In the genomic region with DNA sequence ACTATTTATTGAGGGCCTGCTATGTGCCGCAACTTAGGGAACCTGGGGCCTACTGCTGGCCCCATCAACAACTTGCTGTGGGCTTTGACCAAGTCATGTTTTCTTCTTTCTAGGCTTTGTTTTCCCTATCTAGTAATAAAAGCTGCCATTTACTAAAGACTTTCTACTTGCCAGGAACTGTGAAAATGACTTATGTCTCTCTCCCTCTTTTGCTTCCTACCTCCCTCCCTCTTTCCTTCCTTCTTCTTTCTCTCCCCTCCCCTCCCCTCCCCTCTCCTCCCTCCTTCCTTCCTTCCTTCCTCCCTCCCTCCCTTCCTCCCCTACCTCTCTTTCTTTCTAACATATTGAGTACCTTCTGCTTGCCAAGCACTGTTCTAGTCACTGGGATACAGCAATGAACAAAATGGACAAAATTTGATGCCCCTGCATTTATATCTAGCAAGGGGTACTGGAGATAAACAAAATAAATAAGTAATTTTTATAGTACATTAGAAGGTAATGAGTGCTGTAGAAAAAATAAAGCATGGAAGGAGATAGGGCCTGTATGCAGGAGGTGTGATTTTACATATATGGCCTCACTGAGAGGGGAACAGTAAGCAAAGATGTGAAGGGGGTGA, we compare ENCODE assay signal across 22 cellular contexts.
DNase-seq lines count a peak whose midpoint lies in the region; ATAC-seq, FAIRE-seq and TF ChIP-seq lines count a peak whose summit lies in the region.
"Had no signal": no experiment of that assay in that cellular context is flagged by ENCODE, and none has a peak within 500 bp of the region (broad histone marks: within the 10 kb centered on the region; RNA-seq: fewer than 3 reads in every experiment).

No MANE protein-coding gene starts in this region.

- H3K4me1 ChIP-seq in HepG2 (ENCODE audit: insufficient read depth, low read length): no peaks in the 10 kb centered on the region; the same call in 1 of the 2 replicates
- no peaks in the 10 kb centered on the region for H3K4me1 ChIP-seq in right lobe of liver
- H3K4me1 ChIP-seq in kidney (ENCODE audit: control insufficient read depth in 1 of 2, insufficient read depth in 1 of 2, low read depth in 1 of 2, low read length in 2 of 2): no peaks in the 10 kb centered on the region
- H3K4me1 ChIP-seq in thyroid gland: peaks cover 16 to 26% of the 10 kb centered on the region in 2 donors
- H3K4me1 ChIP-seq: BLaER1, Caco-2 had no signal

- ATAC-seq in HepG2 (no peak), right lobe of liver (no peak)
- ATAC-seq: CD8-positive, alpha-beta T cell had no signal

- H3K4me2 ChIP-seq in HepG2 (ENCODE audit: low read depth, low read length): no peak overlapping the region
- H3K4me2 ChIP-seq: BLaER1 had no signal

- CTCF ChIA-PET in HepG2 (lab: Yijun Ruan, JAX; ENCODE audit: low intra/inter-chr PET ratio, low total read pairs): no interaction called here

- H3K36me3 ChIP-seq in HepG2 (replicated peaks in 1 of 2; ENCODE audit: control insufficient read depth in 1 of 2, insufficient read depth in 2 of 2, low read length in 2 of 2) (no peaks in the 10 kb centered on the region), right lobe of liver (no peaks in the 10 kb centered on the region), kidney (ENCODE audit: control insufficient read depth in 1 of 2, insufficient read depth in 2 of 2, low read length in 2 of 2) (no peaks in the 10 kb centered on the region), thyroid gland (no peaks in the 10 kb centered on the region)
- H3K36me3 ChIP-seq: BLaER1 had no signal

- H3K27ac ChIP-seq in HepG2 (ENCODE audit: extremely low read length, insufficient read depth, low read length): no peak overlapping the region
- H3K27ac ChIP-seq in right lobe of liver: no peak overlapping the region
- peak overlapping the region; percentile 18 to 39 for H3K27ac ChIP-seq in kidney (ENCODE audit: low read depth in 2 of 2, low read length in 2 of 2)
- peak overlapping the region in 2 of 3 donors; percentile 34 to 74 for H3K27ac ChIP-seq in thyroid gland
- H3K27ac ChIP-seq: 22Rv1, BLaER1, C4-2B, GM23248 had no signal

- intact Hi-C loops in HepG2 (cut with micrococcal nuclease; ENCODE audit: unreplicated experiment): no loop called here
- intact Hi-C loops in right lobe of liver (cut with DNase I): no loop called here
- intact Hi-C loops in kidney (cut with DNase I): no loop called here
- intact Hi-C loops in thyroid gland (cut with DNase I): no loop called here

- in situ Hi-C loops in HepG2 (cut with HindIII; ENCODE audit: extremely low pct_ligation_motif_present, low pct_unique_long_range_greater_than_20kb): no loop called here

- no peak overlapping the region for H3K9ac ChIP-seq in HepG2 (ENCODE audit: insufficient read depth, low read depth, low read length)
- no peak overlapping the region for H3K9ac ChIP-seq in kidney (ENCODE audit: low read length in 2 of 2)
- H3K9ac ChIP-seq: BLaER1, GM23248 had no signal

- no peak overlapping the region for H3K4me3 ChIP-seq in HepG2 (replicated peaks in 1 of 3; ENCODE audit: insufficient read depth in 1 of 3, low read depth in 2 of 3, low read length in 3 of 3)
- H3K4me3 ChIP-seq in right lobe of liver: no peak overlapping the region
- no peak overlapping the region for H3K4me3 ChIP-seq in kidney (ENCODE audit: low read length in 2 of 2)
- no peak overlapping the region for H3K4me3 ChIP-seq in thyroid gland (replicated peaks in 1 of 3)
- H3K4me3 ChIP-seq: BLaER1, GM12878, GM23248 had no signal

- H3K27me3 ChIP-seq in HepG2 (ENCODE audit: control insufficient read depth in 1 of 2, insufficient read depth in 2 of 2, low read length in 2 of 2) (peaks cover 0 to 1% of the 10 kb centered on the region in 2 experiments; a peak in 2 of 5 replicates), right lobe of liver (no peaks in the 10 kb centered on the region), thyroid gland (no peaks in the 10 kb centered on the region)
- H3K27me3 ChIP-seq: BLaER1 had no signal

- DNase-seq in HepG2 (ENCODE audit: low spot score): no peak
- DNase-seq in right lobe of liver: no peak
- no peak for DNase-seq in kidney
- no peak for DNase-seq in thyroid gland
- DNase-seq in DMS79 treated with DMSO at 0.1 percent for 48 hours (lab: John Stamatoyannopoulos, UW): no peak
- no peak for DNase-seq in LoVo (ENCODE audit: low spot score)
- DNase-seq: Caco-2; CD4-positive, CD25-positive, alpha-beta regulatory T cell; CD8-positive, alpha-beta T cell; DMS153; EL; GDM1; GM23248; H7; HCEC 1CT had no signal

- TF ChIP-seq RAD21 in HepG2 (CRISPR knock-in tag; IDR thresholded peaks at IDR 0.05): no peak

- POLR2A ChIA-PET in HepG2 (lab: Yijun Ruan, JAX): no interaction called here

- TF ChIP-seq EP300 in HepG2 (IDR thresholded peaks at IDR 0.05; ENCODE audit: low read depth in 2 of 2, low read length in 2 of 2) (no peak), HepG2 (CRISPR knock-in tag; IDR thresholded peaks at IDR 0.05; ENCODE audit: borderline replicate concordance) (no peak)

- FAIRE-seq in HepG2 (lab: Jason Lieb, UNC) (no peak), kidney (lab: Jason Lieb, UNC) (no peak)
- FAIRE-seq: A204.1, GM12878, GM19239, H1 had no signal

- no peaks in the 10 kb centered on the region for H3K79me2 ChIP-seq in HepG2 (ENCODE audit: insufficient read depth, low read length)

- H2AFZ ChIP-seq in HepG2 (ENCODE audit: low read length): no peak overlapping the region
- H2AFZ ChIP-seq: GM23248 had no signal

- TF ChIP-seq POLR2A in HepG2 (IDR thresholded peaks at IDR 0.05; ENCODE audit: insufficient read depth in 1 of 2, low read depth in 2 of 2, low read length in 2 of 2) (no peak), right lobe of liver (IDR thresholded peaks at IDR 0.05) (no peak), thyroid gland (IDR thresholded peaks at IDR 0.05) (no peak)

- WGBS in HepG2 (ENCODE audit: low lambda C conversion rate): 71% methylated on average over 1 of the region's 1 CpG
- 100% methylated on average over 1 of the region's 1 CpG for WGBS in right lobe of liver (ENCODE audit: insufficient coverage, low coverage, low lambda C conversion rate, missing lambda C conversion rate)
- 97 to 98% methylated on average over 1 of the region's 1 CpG for WGBS in thyroid gland, 2 donors

- BruUV-seq in HepG2 (replicated peaks; lab: Mats Ljungman, UMichigan): no TSS peak

- TF ChIP-seq CTCF in HepG2 (CRISPR knock-in tag; IDR thresholded peaks at IDR 0.05) (no peak), right lobe of liver (IDR thresholded peaks at IDR 0.05) (no peak), kidney (IDR thresholded peaks at IDR 0.05; ENCODE audit: borderline replicate concordance, extremely low read depth, insufficient read depth) (no peak), thyroid gland (IDR thresholded peaks at IDR 0.05) (no peak)

- no peaks in the 10 kb centered on the region for H3K9me3 ChIP-seq in HepG2 (ENCODE audit: low read length)
- no peaks in the 10 kb centered on the region for H3K9me3 ChIP-seq in right lobe of liver
- H3K9me3 ChIP-seq in kidney (ENCODE audit: control insufficient read depth in 1 of 2, low read length in 2 of 2): peaks cover 0 to 6% of the 10 kb centered on the region in 2 donors
- H3K9me3 ChIP-seq in thyroid gland: no peaks in the 10 kb centered on the region
- H3K9me3 ChIP-seq: Caco-2 had no signal

- H4K20me1 ChIP-seq in HepG2 (ENCODE audit: insufficient read depth, low read length): no peaks in the 10 kb centered on the region
- H4K20me1 ChIP-seq: BLaER1 had no signal

TF ChIP-seq in HepG2, 621 proteins besides CTCF, POLR2A, EP300 and RAD21 (continues in another document):
- TF ChIP-seq PCBP1 (IDR thresholded peaks at IDR 0.05; ENCODE audit: borderline replicate concordance, low read depth, low read length) (0 out of 2 replicates have a peak, but pooled peaks have one; percentile 54), KDM4B (CRISPR knock-in tag; IDR thresholded peaks at IDR 0.05) (no peak), HNF1A (IDR thresholded peaks at IDR 0.05; ENCODE audit: low read depth) (no peak), HNF1A (CRISPR knock-in tag; IDR thresholded peaks at IDR 0.05; ENCODE audit: borderline replicate concordance) (no peak), MXD4 (CRISPR knock-in tag; IDR thresholded peaks at IDR 0.05) (no peak), ZFP62 (CRISPR knock-in tag; IDR thresholded peaks at IDR 0.05) (no peak)

Comparison
In these comparisons a context has a peak if more than half of its experiments do, and no peak if none do; other contexts are left out.
1. H3K27ac ChIP-seq: peak in kidney (2 of 2) and thyroid gland (2 of 3); none in HepG2 (single experiment) and right lobe of liver (0 of 3).